18 cellular contexts compared by ENCODE assay signal in genomic region chr17:1956134-1956533, GRCh38.
"Had no signal": no experiment of that assay in that cellular context is flagged by ENCODE, and none has a peak within 500 bp of the region (broad histone marks: within the 10 kb centered on the region; RNA-seq: fewer than 3 reads in every experiment).

No MANE protein-coding gene starts in this region.

- DNase-seq: activated CD4-positive, alpha-beta memory T cell treated with anti-CD3 and anti-CD28 coated beads, Interleukin-2, amount 10 ng/mL, durations not matched to agents 7 days and 5 days; activated CD4-positive, alpha-beta T cell treated with anti-CD3 and anti-CD28 coated beads, Interleukin-2, amount 10 ng/mL, durations not matched to agents 24 days and 14 days; activated effector memory CD4-positive, alpha-beta T cell treated with anti-CD3 and anti-CD28 coated beads, Interleukin-2, amount 50 U/mL, for 16 hours; activated naive CD4-positive, alpha-beta T cell treated with anti-CD3 and anti-CD28 coated beads, Interleukin-2, amount 50 U/mL, for 16 hours; activated naive CD8-positive, alpha-beta T cell treated with anti-CD3 and anti-CD28 coated beads, Interleukin-2, amount 50 U/mL, for 24 hours; activated T-cell treated with anti-CD3 and anti-CD28 coated beads, Interleukin-2, amount 50 U/mL, for 72 hours; cortex of kidney; head of caudate nucleus; hypothalamus; left cardiac atrium; pancreas; stimulated activated CD4-positive, alpha-beta T cell treated with anti-CD3 and anti-CD28 coated beads, Interleukin-4, amount 100 ng/mL, for 24 hours; substantia nigra; thyroid gland had no signal

- H3K4me3 Mint-ChIP-seq: activated CD4-positive, alpha-beta memory T cell treated with anti-CD3 and anti-CD28 coated beads, Interleukin-2, amount 10 ng/mL, durations not matched to agents 7 days and 5 days; activated CD4-positive, alpha-beta T cell treated with anti-CD3 and anti-CD28 coated beads, Interleukin-2, amount 10 ng/mL, durations not matched to agents 24 days and 14 days; activated naive CD8-positive, alpha-beta T cell treated with anti-CD3 and anti-CD28 coated beads, Interleukin-2, amount 50 U/mL, for 24 hours; activated T-cell treated with anti-CD3 and anti-CD28 coated beads, Interleukin-2, amount 50 U/mL, for 72 hours; natural killer cell treated with Interleukin-12 subunit alpha and Interleukin-12 subunit beta and Interleukin-15 and Interleukin-18, amount 100 ng/mL, for 72 hours; stimulated activated naive CD8-positive, alpha-beta T cell treated with anti-CD3 and anti-CD28 coated beads, Interleukin-15, Interleukin-2, amounts not matched to agents 100 ng/mL and 50 ng/mL, for 24 hours had no signal

- H3K27me3 Mint-ChIP-seq: activated CD4-positive, alpha-beta memory T cell treated with anti-CD3 and anti-CD28 coated beads, Interleukin-2, amount 10 ng/mL, durations not matched to agents 7 days and 5 days; activated naive CD8-positive, alpha-beta T cell treated with anti-CD3 and anti-CD28 coated beads, Interleukin-2, amount 50 U/mL, for 24 hours; stimulated activated naive CD8-positive, alpha-beta T cell treated with anti-CD3 and anti-CD28 coated beads, Interleukin-15, Interleukin-2, amounts not matched to agents 100 ng/mL and 50 ng/mL, for 24 hours had no signal

- H3K27me3 ChIP-seq: gastroesophageal sphincter, pancreas, thyroid gland had no signal

- H3K4me3 ChIP-seq: gastroesophageal sphincter, pancreas, thyroid gland had no signal

- H3K9me3 Mint-ChIP-seq: activated CD4-positive, alpha-beta memory T cell treated with anti-CD3 and anti-CD28 coated beads, Interleukin-2, amount 10 ng/mL, durations not matched to agents 7 days and 5 days; activated CD4-positive, alpha-beta T cell treated with anti-CD3 and anti-CD28 coated beads, Interleukin-2, amount 10 ng/mL, durations not matched to agents 24 days and 14 days; activated naive CD8-positive, alpha-beta T cell treated with anti-CD3 and anti-CD28 coated beads, Interleukin-2, amount 50 U/mL, for 24 hours; activated T-cell treated with anti-CD3 and anti-CD28 coated beads, Interleukin-2, amount 50 U/mL, for 72 hours; natural killer cell treated with Interleukin-12 subunit alpha and Interleukin-12 subunit beta and Interleukin-15 and Interleukin-18, amount 100 ng/mL, for 72 hours; stimulated activated naive CD8-positive, alpha-beta T cell treated with anti-CD3 and anti-CD28 coated beads, Interleukin-15, Interleukin-2, amounts not matched to agents 100 ng/mL and 50 ng/mL, for 24 hours had no signal

- H3K27ac Mint-ChIP-seq: activated CD4-positive, alpha-beta memory T cell treated with anti-CD3 and anti-CD28 coated beads, Interleukin-2, amount 10 ng/mL, durations not matched to agents 7 days and 5 days; activated CD4-positive, alpha-beta T cell treated with anti-CD3 and anti-CD28 coated beads, Interleukin-2, amount 10 ng/mL, durations not matched to agents 24 days and 14 days; activated naive CD8-positive, alpha-beta T cell treated with anti-CD3 and anti-CD28 coated beads, Interleukin-2, amount 50 U/mL, for 24 hours; activated T-cell treated with anti-CD3 and anti-CD28 coated beads, Interleukin-2, amount 50 U/mL, for 72 hours; natural killer cell treated with Interleukin-12 subunit alpha and Interleukin-12 subunit beta and Interleukin-15 and Interleukin-18, amount 100 ng/mL, for 72 hours; stimulated activated naive CD8-positive, alpha-beta T cell treated with anti-CD3 and anti-CD28 coated beads, Interleukin-15, Interleukin-2, amounts not matched to agents 100 ng/mL and 50 ng/mL, for 24 hours had no signal

- H3K4me1 ChIP-seq: pancreas had no signal

- H3K36me3 ChIP-seq: gastroesophageal sphincter, pancreas, thyroid gland had no signal

- H3K27ac ChIP-seq: epithelial cell of prostate, gastroesophageal sphincter, pancreas, thyroid gland had no signal

- H3K36me3 Mint-ChIP-seq: natural killer cell treated with Interleukin-12 subunit alpha and Interleukin-12 subunit beta and Interleukin-15 and Interleukin-18, amount 100 ng/mL, for 72 hours had no signal

- H3K4me1 Mint-ChIP-seq: activated CD4-positive, alpha-beta memory T cell treated with anti-CD3 and anti-CD28 coated beads, Interleukin-2, amount 10 ng/mL, durations not matched to agents 7 days and 5 days; activated CD4-positive, alpha-beta T cell treated with anti-CD3 and anti-CD28 coated beads, Interleukin-2, amount 10 ng/mL, durations not matched to agents 24 days and 14 days; activated naive CD8-positive, alpha-beta T cell treated with anti-CD3 and anti-CD28 coated beads, Interleukin-2, amount 50 U/mL, for 24 hours had no signal

- H3K9me3 ChIP-seq: gastroesophageal sphincter, pancreas, thyroid gland had no signal
